Comparison of ENCODE assay signal across 28 cellular contexts in genomic region chr12:19880076-19880475, GRCh38.
"Had no signal": no experiment of that assay in that cellular context is flagged by ENCODE, and none has a peak within 500 bp of the region (broad histone marks: within the 10 kb centered on the region; RNA-seq: fewer than 3 reads in every experiment).

No MANE protein-coding gene starts in this region.

- H3K79me2 ChIP-seq: parathyroid adenoma had no signal

- ATAC-seq: naive thymus-derived CD4-positive, alpha-beta T cell; natural killer cell; psoas muscle; right cardiac atrium; right lobe of liver; stimulated activated memory B cell treated with anti-CD40 and anti-IgM and Interleukin-4, amounts not matched to agents 10 μg/mL and 1 μg/mL and 100 μg/mL, for 72 hours; stimulated activated naive CD8-positive, alpha-beta T cell treated with anti-CD3 and anti-CD28 coated beads, Interleukin-15, Interleukin-2, amounts not matched to agents 100 U/mL and 50 U/mL, for 24 hours had no signal

- H2AFZ ChIP-seq: neural progenitor cell, parathyroid adenoma had no signal

- H3K4me1 ChIP-seq: neural progenitor cell, parathyroid adenoma, psoas muscle, spleen, thyroid gland had no signal

- H3K9me3 ChIP-seq: ovary, psoas muscle, right lobe of liver, sigmoid colon, spleen, stomach, thoracic aorta, thyroid gland, tibial nerve, upper lobe of left lung, vagina had no signal

- H3K4me3 ChIP-seq: neural progenitor cell, ovary, psoas muscle, right lobe of liver, sigmoid colon, spleen, stomach, thoracic aorta, thyroid gland, tibial nerve, upper lobe of left lung, vagina had no signal

- H3K4me2 ChIP-seq: neural progenitor cell had no signal

- H3K27ac ChIP-seq: neural progenitor cell, ovary, parathyroid adenoma, psoas muscle, right lobe of liver, sigmoid colon, spleen, stomach, thyroid gland, tibial nerve, upper lobe of left lung, vagina had no signal

- H3K9ac ChIP-seq: neural progenitor cell, parathyroid adenoma had no signal

- FAIRE-seq: small intestine, urothelium cell line had no signal

- H3K36me3 ChIP-seq: neural progenitor cell, ovary, right lobe of liver, sigmoid colon, spleen, stomach, thoracic aorta, thyroid gland, tibial nerve, upper lobe of left lung, vagina had no signal

- H3K27me3 ChIP-seq: neural progenitor cell, ovary, right lobe of liver, sigmoid colon, spleen, stomach, thyroid gland, tibial nerve, upper lobe of left lung, vagina had no signal

- DNase-seq: naive thymus-derived CD4-positive, alpha-beta T cell; natural killer cell; occipital lobe; ovary; posterior cingulate gyrus; psoas muscle; right cardiac atrium; right lobe of liver; sigmoid colon; small intestine; spleen; stimulated activated CD4-positive, alpha-beta T cell treated with anti-CD3 and anti-CD28 coated beads, Interleukin-12 subunit alpha, Interleukin-12 subunit beta, amount 100 ng/mL, for 4 hours; stimulated activated CD4-positive, alpha-beta T cell treated with anti-CD3 and anti-CD28 coated beads, Interleukin-1b, Interleukin-23, amount 100 ng/mL, for 48 hours; stimulated activated CD4-positive, alpha-beta T cell treated with anti-CD3 and anti-CD28 coated beads, Interleukin-4, amount 100 ng/mL, for 1 hour; stimulated activated CD4-positive, alpha-beta T cell treated with anti-CD3 and anti-CD28 coated beads, Interleukin-4, amount 100 ng/mL, for 4 hours; stimulated activated CD8-positive, alpha-beta memory T cell treated with anti-CD3 and anti-CD28 coated beads, Interleukin-4, amount 100 ng/mL, for 48 hours; stimulated activated naive CD4-positive, alpha-beta T cell; stimulated activated naive CD8-positive, alpha-beta T cell treated with anti-CD3 and anti-CD28 coated beads, Interleukin-15, Interleukin-2, amounts not matched to agents 100 U/mL and 50 U/mL, for 24 hours; stomach; thyroid gland; upper lobe of left lung had no signal
